In the genomic region with DNA sequence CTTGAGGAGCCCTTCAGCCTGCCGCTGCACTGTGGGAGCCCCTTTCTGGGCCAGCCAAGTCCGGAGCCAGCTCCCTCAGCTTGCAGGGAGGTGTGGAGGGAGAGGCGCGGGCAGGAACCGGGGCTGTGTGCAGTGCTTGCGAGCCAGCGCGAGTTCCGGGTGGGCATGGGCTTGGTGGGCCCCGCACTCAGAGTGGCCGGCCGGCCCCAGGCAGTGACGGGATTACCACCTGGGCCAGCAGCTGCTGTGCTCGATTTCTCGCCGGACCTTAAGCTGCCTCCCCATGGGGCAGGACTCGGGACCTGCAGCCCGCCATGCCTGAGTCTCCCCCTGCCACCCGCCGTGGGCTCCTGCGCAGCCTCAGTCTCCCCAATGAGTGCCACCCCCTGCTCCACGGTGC, we compare ENCODE assay signal across 22 cellular contexts.
"Had no signal": no experiment of that assay in that cellular context is flagged by ENCODE, and none has a peak within 500 bp of the region (broad histone marks: within the 10 kb centered on the region; RNA-seq: fewer than 3 reads in every experiment).

No MANE protein-coding gene starts in this region.

- H3K36me3 ChIP-seq: neutrophil, ovary, prostate gland, uterus had no signal

- H3K27ac ChIP-seq: heart right ventricle, hepatocyte, left lung, lower lobe of right lung, neutrophil, ovary, prostate gland, sigmoid colon, spleen, suprapubic skin, thoracic aorta, tibial artery, uterus had no signal

- DNase-seq: heart right ventricle; left colon; lower lobe of right lung; mammary epithelial cell; mesenchymal stem cell; naive thymus-derived CD8-positive, alpha-beta T cell; occipital lobe; ovary; retina; sigmoid colon; small intestine; spleen; stimulated activated CD4-positive, alpha-beta T cell treated with anti-CD3 and anti-CD28 coated beads, Interleukin-4, amount 100 ng/mL, for 24 hours; stimulated activated naive CD4-positive, alpha-beta T cell; tibial artery; uterus had no signal

- H3K4me2 ChIP-seq: hepatocyte had no signal

- H3K4me3 ChIP-seq: heart right ventricle, hepatocyte, left lung, lower lobe of right lung, ovary, prostate gland, sigmoid colon, spleen, suprapubic skin, thoracic aorta, tibial artery, uterus had no signal

- H3K27me3 ChIP-seq: heart right ventricle, hepatocyte, left lung, neutrophil, ovary, sigmoid colon, spleen, suprapubic skin, tibial artery, uterus had no signal

- H3K9me3 ChIP-seq: neutrophil, prostate gland had no signal

- H2AFZ ChIP-seq: hepatocyte had no signal

- H3K4me1 ChIP-seq: heart right ventricle, left lung, lower lobe of right lung, prostate gland, sigmoid colon, spleen, suprapubic skin, tibial artery, uterus had no signal
